In genomic region chr10:96863922-96864543, GRCh38 we compare ENCODE assay signal across 8 cellular contexts. TPM values are rescaled to one million over a fixed set of nuclear protein-coding genes. Genes with fewer than 3 reads are reported as not detected.
DNase-seq lines count a peak whose midpoint lies in the region; ATAC-seq and TF ChIP-seq lines count a peak whose summit lies in the region.

No MANE protein-coding gene starts in this region.

- peaks cover 8% of the 10 kb centered on the region for H3K4me1 Mint-ChIP-seq in glutamatergic neuron (ENCODE audit: low read depth, unreplicated experiment)

- no peaks in the 10 kb centered on the region for H3K27me3 ChIP-seq in adipocyte (replicated peaks; ENCODE audit: control insufficient read depth, insufficient read depth, low read length)

- intact Hi-C loops in mucosa of descending colon (cut with DNase I, micrococcal nuclease) = no loop called here

- no peak overlapping the region for H3K27ac Mint-ChIP-seq in glutamatergic neuron (ENCODE audit: unreplicated experiment)

- no peak overlapping the region for H3K9ac ChIP-seq in adipocyte (ENCODE audit: low read length)

- DNase-seq in AG10803 (ENCODE audit: low read depth) (peak; percentile 36), HuH-7 (ENCODE audit: low spot score) (peak; percentile 32), adipocyte (ENCODE audit: low read depth) (peak; percentile 31), mucosa of descending colon (no peak), activated gamma-delta T cell treated with Interleukin-2 at 50 U/mL for 16 hours (no peak), glutamatergic neuron (no peak)

- no peaks in the 10 kb centered on the region for H3K9me3 ChIP-seq in adipocyte (ENCODE audit: control insufficient read depth, low read length)
- H3K9me3 ChIP-seq in mucosa of descending colon = no peaks in the 10 kb centered on the region

- no peak overlapping the region for H3K4me3 ChIP-seq in AG10803 (ENCODE audit: low read length)
- H3K4me3 ChIP-seq in adipocyte (ENCODE audit: low read length) = no peak overlapping the region
- no peak overlapping the region for H3K4me3 ChIP-seq in mucosa of descending colon

- H3K27me3 Mint-ChIP-seq in glutamatergic neuron (ENCODE audit: unreplicated experiment) = peaks cover 6% of the 10 kb centered on the region

- TF ChIP-seq CTCF in AG10803 (conservative IDR thresholded peaks at IDR 0.05; ENCODE audit: low read length) (no peak), mucosa of descending colon (IDR thresholded peaks at IDR 0.05) (no peak), glutamatergic neuron (IDR thresholded peaks at IDR 0.05; ENCODE audit: partially characterized antibody, unreplicated experiment) (no peak)

- H3K4me3 Mint-ChIP-seq in glutamatergic neuron (ENCODE audit: unreplicated experiment) = no peak overlapping the region

- H3K36me3 Mint-ChIP-seq in glutamatergic neuron (ENCODE audit: unreplicated experiment) = no peaks in the 10 kb centered on the region

- peaks cover 1% of the 10 kb centered on the region for H3K9me3 Mint-ChIP-seq in glutamatergic neuron (ENCODE audit: unreplicated experiment)

- ATAC-seq in GM19043 (IDR thresholded peaks at IDR 0.05; ENCODE audit: low read depth, unreplicated experiment) = peak; percentile 64
- ATAC-seq in mucosa of descending colon = peak; percentile 95
- ATAC-seq in GM19351 (IDR thresholded peaks at IDR 0.05; ENCODE audit: unreplicated experiment) = no peak

- no peaks in the 10 kb centered on the region for H3K36me3 ChIP-seq in adipocyte (ENCODE audit: control insufficient read depth, insufficient read depth, low read length, severe bottlenecking)
- no peaks in the 10 kb centered on the region for H3K36me3 ChIP-seq in mucosa of descending colon (ENCODE audit: low read depth)

- H3K4me1 ChIP-seq in adipocyte (ENCODE audit: control insufficient read depth, insufficient read depth, low read length) = peaks cover 11% of the 10 kb centered on the region
- H3K4me1 ChIP-seq in mucosa of descending colon (ENCODE audit: low read depth) = peaks cover 21% of the 10 kb centered on the region

RNA-seq across cellular contexts. Expression of gene LCOR, which starts 31.9 kb away (rescaled TPM):
- 100 to 1,000 TPM in 1 of 3 donors, 10 to 100 TPM in 2; 70.4 to 106 (median 93.0) TPM for total RNA-seq in mucosa of descending colon
- total RNA-seq in glutamatergic neuron (ENCODE audit: unreplicated experiment) = 132 TPM

Comparison
In these comparisons a context has a peak if more than half of its experiments do, and no peak if none do; other contexts are left out.
1. DNase-seq: peak in AG10803 (single experiment), HuH-7 (single experiment) and adipocyte (single experiment); none in mucosa of descending colon (0 of 3), activated gamma-delta T cell treated with Interleukin-2 at 50 U/mL for 16 hours (single experiment) and glutamatergic neuron (single experiment).